ENCODE assay signal across 1 cellular context in genomic region chr1:93908394-93909145, GRCh38.
TF ChIP-seq lines count a peak whose summit lies in the region.

No MANE protein-coding gene starts in this region.

TF ChIP-seq in GM23338, 12 proteins besides CTCF, POLR2A, EP300 and RAD21 (continued from another document):
- no peak for TF ChIP-seq ZNF462 (CRISPR knock-in tag; IDR thresholded peaks at IDR 0.05)
- no peak for TF ChIP-seq REST (IDR thresholded peaks at IDR 0.05; ENCODE audit: unreplicated experiment)
- TF ChIP-seq ZNF114 (CRISPR knock-in tag; IDR thresholded peaks at IDR 0.05): no peak
- no peak for TF ChIP-seq EZH2phosphoT487 (IDR thresholded peaks at IDR 0.05; ENCODE audit: unreplicated experiment)
- no peak for TF ChIP-seq NANOG (IDR thresholded peaks at IDR 0.05; ENCODE audit: borderline replicate concordance)
- no peak for TF ChIP-seq STAT1 (IDR thresholded peaks at IDR 0.05; ENCODE audit: unreplicated experiment)
